8 cellular contexts compared by ENCODE assay signal in genomic region chr11:67352546-67353316, GRCh38. TPM values are rescaled to one million over a fixed set of nuclear protein-coding genes. Genes with fewer than 3 reads are reported as not detected.
DNase-seq lines count a peak whose midpoint lies in the region; ATAC-seq and TF ChIP-seq lines count a peak whose summit lies in the region.

No MANE protein-coding gene starts in this region.

- H3K9me3 Mint-ChIP-seq in activated CD4-positive, alpha-beta T cell treated with anti-CD3 and anti-CD28 coated beads, Interleukin-2, amount 10 ng/mL, durations not matched to agents 24 days and 14 days, result no peaks in the 10 kb centered on the region

- H3K27ac ChIP-seq in brain microvascular endothelial cell (peak overlapping the region; percentile 97), temporal lobe (ENCODE audit: low read depth, low read length) (peak overlapping the region; percentile 99)

- H3K36me3 Mint-ChIP-seq in activated CD4-positive, alpha-beta T cell treated with anti-CD3 and anti-CD28 coated beads, Interleukin-2, amount 10 ng/mL, durations not matched to agents 24 days and 14 days (ENCODE audit: low read depth), result peaks cover 2% of the 10 kb centered on the region

- H3K27ac Mint-ChIP-seq in activated CD4-positive, alpha-beta T cell treated with anti-CD3 and anti-CD28 coated beads, Interleukin-2, amount 10 ng/mL, durations not matched to agents 24 days and 14 days, result peak overlapping the region; percentile 98

- intact Hi-C loops in activated CD4-positive, alpha-beta T cell treated with anti-CD3 and anti-CD28 coated beads, Interleukin-2, amount 10 ng/mL, durations not matched to agents 24 days and 14 days (cut with micrococcal nuclease), result loop anchor here (1.0 to 10.0 kb wide), 4 partner anchors 30 to 232 kb away; partner anchors contain the start of genes GSTP1 and RPS6KB2
- intact Hi-C loops in left colon (cut with DNase I, micrococcal nuclease), result no loop called here

- no peaks in the 10 kb centered on the region for H3K27me3 Mint-ChIP-seq in activated CD4-positive, alpha-beta T cell treated with anti-CD3 and anti-CD28 coated beads, Interleukin-2, amount 10 ng/mL, durations not matched to agents 24 days and 14 days

- no peaks in the 10 kb centered on the region for H3K9me3 ChIP-seq in NT2/D1 (ENCODE audit: insufficient read depth, low read length)

- H3K4me3 Mint-ChIP-seq in activated CD4-positive, alpha-beta T cell treated with anti-CD3 and anti-CD28 coated beads, Interleukin-2, amount 10 ng/mL, durations not matched to agents 24 days and 14 days, result peak overlapping the region; percentile 97

- H3K4me1 Mint-ChIP-seq in activated CD4-positive, alpha-beta T cell treated with anti-CD3 and anti-CD28 coated beads, Interleukin-2, amount 10 ng/mL, durations not matched to agents 24 days and 14 days, result peaks cover 41% of the 10 kb centered on the region

- H3K9ac ChIP-seq in NT2/D1 (ENCODE audit: insufficient read length, low read depth), result peak overlapping the region; percentile 87

- in situ Hi-C loops in brain microvascular endothelial cell (cut with HindIII; ENCODE audit: low pct_ligation_motif_present, low sequenced_read_pairs), result no loop called here

- DNase-seq in activated CD4-positive, alpha-beta T cell treated with anti-CD3 and anti-CD28 coated beads, Interleukin-2, amount 10 ng/mL, durations not matched to agents 24 days and 14 days, result peak; percentile 61
- no peak for DNase-seq in activated CD4-positive, alpha-beta T cell treated with anti-CD3 and anti-CD28 coated beads for 1 hour
- DNase-seq in NT2/D1 (ENCODE audit: low read depth, low spot score) (no peak), brain microvascular endothelial cell (no peak), left colon (peak; percentile 72 to 77)
- DNase-seq in activated CD4-positive, alpha-beta T cell treated with anti-CD3 and anti-CD28 coated beads for 48 hours, result no peak

- no peaks in the 10 kb centered on the region for H3K27me3 ChIP-seq in NT2/D1 (ENCODE audit: insufficient read depth, insufficient read length)
- H3K27me3 ChIP-seq in brain microvascular endothelial cell (replicated peaks), result no peaks in the 10 kb centered on the region

- ATAC-seq in HG02852 (IDR thresholded peaks at IDR 0.05; ENCODE audit: unreplicated experiment), result peak; percentile 10
- ATAC-seq in left colon, result peak; percentile 30

- TF ChIP-seq CTCF in brain microvascular endothelial cell (IDR thresholded peaks at IDR 0.05; ENCODE audit: low read depth, low read length, missing control alignments), result no peak

- H3K36me3 ChIP-seq in NT2/D1 (ENCODE audit: insufficient read depth, insufficient read length, low read length) (no peaks in the 10 kb centered on the region), brain microvascular endothelial cell (replicated peaks) (no peaks in the 10 kb centered on the region)

- H3K4me3 ChIP-seq in NT2/D1 (ENCODE audit: insufficient read length, low read depth), result peak overlapping the region; percentile 64
- H3K4me3 ChIP-seq in brain microvascular endothelial cell (ENCODE audit: low read depth, low read length), result peak overlapping the region; percentile 75

- H3K4me1 ChIP-seq in NT2/D1 (ENCODE audit: insufficient read depth, insufficient read length), result peaks cover 39% of the 10 kb centered on the region

RNA-seq across cellular contexts. Expression of gene POLD4, which starts 0.6 kb away (rescaled TPM):
- 36.0 and 36.4 TPM in 2 replicates for total RNA-seq in activated CD4-positive, alpha-beta T cell treated with anti-CD3 and anti-CD28 coated beads, Interleukin-2, amount 10 ng/mL, durations not matched to agents 24 days and 14 days
- total RNA-seq in left colon, result 100 to 1,000 TPM; 237 to 262 TPM
- total RNA-seq in temporal lobe, result 1.5 TPM

RNA-seq across cellular contexts. Expression of gene CLCF1, which starts 20.7 kb away (rescaled TPM):
- total RNA-seq in activated CD4-positive, alpha-beta T cell treated with anti-CD3 and anti-CD28 coated beads, Interleukin-2, amount 10 ng/mL, durations not matched to agents 24 days and 14 days, result 0.63 and 0.66 TPM in 2 replicates
- total RNA-seq in left colon (1 to 10 TPM; 2.2 to 2.4 TPM), temporal lobe (not detected)

RNA-seq across cellular contexts. Expression of gene RAD9A, which starts 39.1 kb away (rescaled TPM):
- 31.6 and 34.3 TPM in 2 replicates for total RNA-seq in activated CD4-positive, alpha-beta T cell treated with anti-CD3 and anti-CD28 coated beads, Interleukin-2, amount 10 ng/mL, durations not matched to agents 24 days and 14 days
- total RNA-seq in left colon (10 to 100 TPM; 27.4 to 40.6 TPM), temporal lobe (19.9 TPM)

RNA-seq across cellular contexts. Expression of gene PPP1CA, which starts 48.9 kb away (rescaled TPM):
- total RNA-seq in activated CD4-positive, alpha-beta T cell treated with anti-CD3 and anti-CD28 coated beads, Interleukin-2, amount 10 ng/mL, durations not matched to agents 24 days and 14 days, result 251 and 252 TPM in 2 replicates
- total RNA-seq in left colon (100 to 1,000 TPM; 214 to 243 TPM), temporal lobe (46.0 TPM)

RNA-seq across cellular contexts. Expression of gene SSH3, which starts 49.4 kb away (rescaled TPM):
- 7.1 and 8.1 TPM in 2 replicates for total RNA-seq in activated CD4-positive, alpha-beta T cell treated with anti-CD3 and anti-CD28 coated beads, Interleukin-2, amount 10 ng/mL, durations not matched to agents 24 days and 14 days
- total RNA-seq in left colon, result 10 to 100 TPM; 74.9 to 79.3 TPM
- 7.9 TPM for total RNA-seq in temporal lobe

Comparison
In these comparisons a context has a peak if more than half of its experiments do, and no peak if none do; other contexts are left out.
1. DNase-seq: peak in activated CD4-positive, alpha-beta T cell treated with anti-CD3 and anti-CD28 coated beads, Interleukin-2, amount 10 ng/mL, durations not matched to agents 24 days and 14 days (single experiment) and left colon (2 of 2); none in activated CD4-positive, alpha-beta T cell treated with anti-CD3 and anti-CD28 coated beads for 1 hour (single experiment), NT2/D1 (single experiment), brain microvascular endothelial cell (single experiment) and activated CD4-positive, alpha-beta T cell treated with anti-CD3 and anti-CD28 coated beads for 48 hours (single experiment).
2. RNA of gene POLD4, which starts 0.6 kb away (total RNA-seq): 237 to 262 TPM in left colon and 36.0 to 36.4 TPM in activated CD4-positive, alpha-beta T cell treated with anti-CD3 and anti-CD28 coated beads, Interleukin-2, amount 10 ng/mL, durations not matched to agents 24 days and 14 days; 1.5 TPM in temporal lobe (single experiment); every median in the first group is over 10 times any median in the second.